In genomic region chrX:106612403-106612789, GRCh38 we compare ENCODE assay signal across 8 cellular contexts. TPM values are rescaled to one million over a fixed set of nuclear protein-coding genes. Genes with fewer than 3 reads are reported as not detected.
DNase-seq lines count a peak whose midpoint lies in the region; ATAC-seq and TF ChIP-seq lines count a peak whose summit lies in the region.

No MANE protein-coding gene starts in this region.

- no peaks in the 10 kb centered on the region for H3K27me3 Mint-ChIP-seq in activated CD4-positive, alpha-beta T cell treated with anti-CD3 and anti-CD28 coated beads for 36 hours

- peak overlapping the region; percentile 86 for H3K27ac Mint-ChIP-seq in activated CD4-positive, alpha-beta T cell treated with anti-CD3 and anti-CD28 coated beads for 36 hours

- no peak for DNase-seq in activated CD4-positive, alpha-beta T cell treated with anti-CD3 and anti-CD28 coated beads for 36 hours
- DNase-seq in activated CD4-positive, alpha-beta T cell treated with anti-CD3 and anti-CD28 coated beads, Interleukin-2, amount 50 U/mL, for 48 hours, result no peak
- DNase-seq in RWPE2 (ENCODE audit: low spot score) (no peak), foreskin fibroblast (peak in 1 of 2 donors; percentile 17), NCI-H1436 treated with DMSO at 0.1 percent for 48 hours (lab: John Stamatoyannopoulos, UW) (no peak), NCI-H226 (no peak)

- no peak for TF ChIP-seq CTCF in RWPE2 (IDR thresholded peaks at IDR 0.05; ENCODE audit: poor library complexity, severe bottlenecking)
- TF ChIP-seq CTCF in foreskin fibroblast (IDR thresholded peaks at IDR 0.05; ENCODE audit: low read depth, low read length), result no peak
- TF ChIP-seq CTCF in parathyroid adenoma (IDR thresholded peaks at IDR 0.05), result no peak

- intact Hi-C loops in activated CD4-positive, alpha-beta T cell treated with anti-CD3 and anti-CD28 coated beads for 36 hours (cut with DNase I, micrococcal nuclease), result loop anchor here (1.0 to 10.0 kb wide), 3 partner anchors 128 to 1482 kb away; partner anchors contain the start of genes ATG4A (in 1 of the 2) and PSMD10 (in 1 of the 2)

- POLR2A ChIA-PET in activated CD4-positive, alpha-beta T cell treated with anti-CD3 and anti-CD28 coated beads for 36 hours (lab: Charles Lee), result no interaction called here

- H3K9ac ChIP-seq in parathyroid adenoma, result no peak overlapping the region

- H3K36me3 ChIP-seq in RWPE2 (ENCODE audit: low read depth) (no peaks in the 10 kb centered on the region), parathyroid adenoma (ENCODE audit: control insufficient read depth, insufficient read depth, low read length) (no peaks in the 10 kb centered on the region)

- no peak for ATAC-seq in activated CD4-positive, alpha-beta T cell treated with anti-CD3 and anti-CD28 coated beads for 36 hours
- ATAC-seq in HG02852 (IDR thresholded peaks at IDR 0.05; ENCODE audit: unreplicated experiment), result peak; percentile 27
- ATAC-seq in RWPE2 (ENCODE audit: low read depth), result peak; percentile 69

- H3K27ac ChIP-seq in RWPE2 (ENCODE audit: poor library complexity, severe bottlenecking), result no peak overlapping the region
- H3K27ac ChIP-seq in parathyroid adenoma, result no peak overlapping the region

- H3K79me2 ChIP-seq in parathyroid adenoma, result no peaks in the 10 kb centered on the region

- H3K4me1 ChIP-seq in RWPE2 (ENCODE audit: insufficient read depth, poor library complexity, severe bottlenecking) (no peaks in the 10 kb centered on the region), parathyroid adenoma (peaks cover 2% of the 10 kb centered on the region)

- CTCF ChIA-PET in activated CD4-positive, alpha-beta T cell treated with anti-CD3 and anti-CD28 coated beads for 36 hours (lab: Charles Lee), result interaction anchor here (0.7 to 1.9 kb wide), 3 partner anchors 8 to 1803 kb away, joined by 3 to 7 read pairs (median 3); no protein-coding TSS in a partner anchor

- peak overlapping the region; percentile 57 for H3K4me2 ChIP-seq in parathyroid adenoma (ENCODE audit: low read length)

- H3K4me3 ChIP-seq in RWPE2 (ENCODE audit: severe bottlenecking) (peak overlapping the region; percentile 38), foreskin fibroblast (ENCODE audit: low read depth in 1 of 2, low read length in 2 of 2) (peak overlapping the region; percentile 37 to 72), parathyroid adenoma (ENCODE audit: low read depth, low read length) (peak overlapping the region; percentile 57)

- peaks cover 14% of the 10 kb centered on the region for H3K4me1 Mint-ChIP-seq in activated CD4-positive, alpha-beta T cell treated with anti-CD3 and anti-CD28 coated beads for 36 hours

- H3K27me3 ChIP-seq in RWPE2 (ENCODE audit: insufficient read depth, poor library complexity, severe bottlenecking) (no peaks in the 10 kb centered on the region), parathyroid adenoma (ENCODE audit: control insufficient read depth, insufficient read depth, low read length) (no peaks in the 10 kb centered on the region)

- peak overlapping the region; percentile 81 for H3K4me3 Mint-ChIP-seq in activated CD4-positive, alpha-beta T cell treated with anti-CD3 and anti-CD28 coated beads for 36 hours

- H2AFZ ChIP-seq in parathyroid adenoma, result peak overlapping the region; percentile 76

- no peaks in the 10 kb centered on the region for H3K9me3 Mint-ChIP-seq in activated CD4-positive, alpha-beta T cell treated with anti-CD3 and anti-CD28 coated beads for 36 hours (ENCODE audit: low read depth)

- no peaks in the 10 kb centered on the region for H3K36me3 Mint-ChIP-seq in activated CD4-positive, alpha-beta T cell treated with anti-CD3 and anti-CD28 coated beads for 36 hours (ENCODE audit: low read depth)

- H3K9me3 ChIP-seq in RWPE2 (ENCODE audit: severe bottlenecking), result no peaks in the 10 kb centered on the region
- H3K9me3 ChIP-seq in parathyroid adenoma (ENCODE audit: control insufficient read depth, low read length), result no peaks in the 10 kb centered on the region

RNA-seq across cellular contexts. Expression of gene RADX, which starts 0.6 kb away (rescaled TPM):
- 10 to 100 TPM in 1 of 2 experiments, 1 to 10 TPM in 1; 9.3 to 14.7 TPM for total RNA-seq in activated CD4-positive, alpha-beta T cell treated with anti-CD3 and anti-CD28 coated beads for 36 hours
